ENCODE assay signal across 16 cellular contexts in genomic region chr4:94177822-94178221, GRCh38. TPM values are rescaled to one million over a fixed set of nuclear protein-coding genes. Genes with fewer than 3 reads are reported as not detected.
A peak's percentile ranks its signal among the peaks of the same experiment; 100 is the strongest.
DNase-seq lines count a peak whose midpoint lies in the region; ATAC-seq, FAIRE-seq and TF ChIP-seq lines count a peak whose summit lies in the region.
"Had no signal": no experiment of that assay in that cellular context is flagged by ENCODE, and none has a peak within 500 bp of the region (broad histone marks: within the 10 kb centered on the region; RNA-seq: fewer than 3 reads in every experiment).

No MANE protein-coding gene starts in this region.

- H3K4me3 Mint-ChIP-seq in endodermal cell, result no peak overlapping the region
- H3K4me3 Mint-ChIP-seq in type B pancreatic cell, result no peak overlapping the region
- H3K4me3 Mint-ChIP-seq: CD8-positive, alpha-beta memory T cell; H9 had no signal

- H3K4me1 Mint-ChIP-seq in endodermal cell, result peaks cover 28% of the 10 kb centered on the region
- no peaks in the 10 kb centered on the region for H3K4me1 Mint-ChIP-seq in type B pancreatic cell (ENCODE audit: unreplicated experiment)
- H3K4me1 Mint-ChIP-seq: CD8-positive, alpha-beta memory T cell had no signal

- no peak for TF ChIP-seq POLR2A in GM12891 (IDR thresholded peaks at IDR 0.05; ENCODE audit: low read depth, low read length)

- H3K9me3 ChIP-seq in HUES6 (ENCODE audit: control insufficient read depth, insufficient read depth, low read depth, low read length) (peaks cover 1% of the 10 kb centered on the region; the same call in 1 of the 2 replicates), endodermal cell (ENCODE audit: control insufficient read depth, low read length) (peaks cover 11% of the 10 kb centered on the region)
- H3K9me3 ChIP-seq: BLaER1, Caco-2 had no signal

- H3K36me3 ChIP-seq in HUES6 (ENCODE audit: control insufficient read depth, insufficient read depth, low read length) (no peaks in the 10 kb centered on the region), endodermal cell (ENCODE audit: control insufficient read depth, insufficient read depth, low read length) (peaks cover 1% of the 10 kb centered on the region)
- H3K36me3 ChIP-seq: BLaER1 had no signal

- WGBS in endodermal cell (ENCODE audit: insufficient coverage in 1 of 2, insufficient read length in 1 of 2), 2 experiments, result 97 to 100% methylated on average over 1 to 2 of the region's 2 CpGs

- in situ Hi-C loops in ACHN (cut with HindIII; ENCODE audit: low pct_ligation_motif_present, low pct_unique_long_range_greater_than_20kb, low sequenced_read_pairs), result no loop called here

- H3K4me1 ChIP-seq in HUES6 (ENCODE audit: control insufficient read depth, insufficient read depth, low read length) (peaks cover 3% of the 10 kb centered on the region; the same call in 1 of the 2 replicates), endodermal cell (ENCODE audit: control insufficient read depth, insufficient read depth, low read length) (peaks cover 12% of the 10 kb centered on the region)
- H3K4me1 ChIP-seq: BLaER1, Caco-2 had no signal

- H3K4me3 ChIP-seq in HUES6 (ENCODE audit: low read depth, low read length) (no peak overlapping the region), endodermal cell (ENCODE audit: low read length) (peak overlapping the region; percentile 54)
- H3K4me3 ChIP-seq: BLaER1, GM23248 had no signal

- H3K27ac Mint-ChIP-seq in endodermal cell (peak overlapping the region; percentile 83), type B pancreatic cell (peak overlapping the region; percentile 9)
- H3K27ac Mint-ChIP-seq: CD8-positive, alpha-beta memory T cell; H9 had no signal

- DNase-seq in endodermal cell (no peak), islet precursor cell (peak; percentile 68), type B pancreatic cell (ENCODE audit: extremely low spot score, unreplicated experiment) (no peak), ACHN (no peak), GM12891 (ENCODE audit: insufficient read length, low spot score) (no peak)
- DNase-seq: Caco-2; CD8-positive, alpha-beta memory T cell; DND-41; GM23248; H9 had no signal

- H3K36me3 Mint-ChIP-seq in endodermal cell (ENCODE audit: low read depth) (peaks cover 4% of the 10 kb centered on the region), type B pancreatic cell (no peaks in the 10 kb centered on the region)
- H3K36me3 Mint-ChIP-seq: CD8-positive, alpha-beta memory T cell had no signal

- H3K27ac ChIP-seq in HUES6 (ENCODE audit: low read depth, low read length), result peak overlapping the region; percentile 41; the same call in 1 of the 2 replicates
- no peak overlapping the region for H3K27ac ChIP-seq in endodermal cell (ENCODE audit: low read depth, low read length)
- H3K27ac ChIP-seq: BLaER1, GM23248 had no signal

- H3K9ac ChIP-seq in HUES6 (ENCODE audit: low read length), result no peak overlapping the region
- no peak overlapping the region for H3K9ac ChIP-seq in endodermal cell (ENCODE audit: extremely low read depth, low read length, poor library complexity, severe bottlenecking)
- H3K9ac ChIP-seq: BLaER1, GM23248 had no signal

- no peak for ATAC-seq in HG03457 (IDR thresholded peaks at IDR 0.05; ENCODE audit: unreplicated experiment)
- ATAC-seq: HepG2 had no signal

- FAIRE-seq in GM12891 (lab: Jason Lieb, UNC), result no peak
- FAIRE-seq: A204.1, GM18507, HepG2 had no signal

- H3K9me3 Mint-ChIP-seq in endodermal cell (peaks cover 11% of the 10 kb centered on the region), type B pancreatic cell (no peaks in the 10 kb centered on the region)
- H3K9me3 Mint-ChIP-seq: CD8-positive, alpha-beta memory T cell; H9 had no signal

- H3K27me3 Mint-ChIP-seq in endodermal cell (ENCODE audit: insufficient read depth) (no peaks in the 10 kb centered on the region), type B pancreatic cell (peaks cover 4% of the 10 kb centered on the region)

- H3K27me3 ChIP-seq in HUES6 (ENCODE audit: control insufficient read depth, insufficient read depth, low read length) (no peaks in the 10 kb centered on the region), endodermal cell (ENCODE audit: control insufficient read depth, insufficient read depth, low read length, poor library complexity, severe bottlenecking) (no peaks in the 10 kb centered on the region)
- H3K27me3 ChIP-seq: BLaER1 had no signal

- no peak for TF ChIP-seq CTCF in endodermal cell (conservative IDR thresholded peaks at IDR 0.05)
- TF ChIP-seq CTCF in type B pancreatic cell (conservative IDR thresholded peaks at IDR 0.05), result no peak

TF ChIP-seq in GM12891, 5 proteins besides CTCF, POLR2A, EP300 and RAD21:
- TF ChIP-seq POLR2AphosphoS5 (IDR thresholded peaks at IDR 0.05; ENCODE audit: low read depth, low read length), result no peak
- no peak for TF ChIP-seq SPI1 (IDR thresholded peaks at IDR 0.05; ENCODE audit: low read depth, low read length)

RNA-seq across cellular contexts. Expression of gene SMARCAD1, which starts 29.8 kb away (rescaled TPM):
- 10 to 100 TPM; 67.1 to 85.5 TPM for total RNA-seq in endodermal cell
- polyA plus RNA-seq in endodermal cell (2013, experiment 1 of 2), result 59.2 TPM
- 59.9 TPM for polyA plus RNA-seq in endodermal cell (2013, experiment 2 of 2)
- total RNA-seq in type B pancreatic cell (ENCODE audit: low replicate concordance), result 36.6 and 52.3 TPM in 2 replicates
- 10.6 TPM for polyA plus RNA-seq in GM12891 (2012; ENCODE audit: low read depth, missing spikeins)
